ENCODE assay signal across 19 cellular contexts in genomic region chr3:193148678-193149473, GRCh38.
DNase-seq lines count a peak whose midpoint lies in the region; ATAC-seq, FAIRE-seq and TF ChIP-seq lines count a peak whose summit lies in the region.
"Had no signal": no experiment of that assay in that cellular context is flagged by ENCODE, and none has a peak within 500 bp of the region (broad histone marks: within the 10 kb centered on the region; RNA-seq: fewer than 3 reads in every experiment).

No MANE protein-coding gene starts in this region.

- H3K27ac Mint-ChIP-seq in activated CD4-positive, alpha-beta memory T cell treated with anti-CD3 and anti-CD28 coated beads, Interleukin-2, amount 10 ng/mL, durations not matched to agents 7 days and 5 days: no peak overlapping the region
- H3K27ac Mint-ChIP-seq: CD14-positive monocyte had no signal

- no peaks in the 10 kb centered on the region for H3K4me1 ChIP-seq in GM12878 (ENCODE audit: control insufficient read depth, insufficient read depth, low read length)

- no peaks in the 10 kb centered on the region for H3K36me3 ChIP-seq in GM12878 (ENCODE audit: control insufficient read depth in 2 of 2, insufficient read depth in 2 of 2, low read length in 1 of 2)

- FAIRE-seq in GM12878 (lab: Jason Lieb, UNC): no peak
- FAIRE-seq: RCC 7860 had no signal

- no peaks in the 10 kb centered on the region; a peak in 2 of 4 replicates for H3K27me3 ChIP-seq in GM12878 (replicated peaks in 1 of 2; ENCODE audit: control insufficient read depth in 2 of 2, insufficient read depth in 2 of 2, low read length in 1 of 2)

- in situ Hi-C loops in GM12878 (cut with MboI): no loop called here

- BruUV-seq in GM12878 (replicated peaks; lab: Mats Ljungman, UMichigan): no TSS peak

- no peaks in the 10 kb centered on the region for H3K79me2 ChIP-seq in GM12878 (ENCODE audit: control insufficient read depth, insufficient read depth, low read length)

- H3K4me3 ChIP-seq in GM12878: no peak overlapping the region

- intact Hi-C loops in GM12878 (cut with micrococcal nuclease; ENCODE audit: unreplicated experiment): no loop called here

- H3K4me2 ChIP-seq in GM12878 (ENCODE audit: control insufficient read depth, insufficient read depth): no peak overlapping the region
- H3K4me2 ChIP-seq: KMS-11 had no signal

- H3K36me3 Mint-ChIP-seq in activated CD4-positive, alpha-beta memory T cell treated with anti-CD3 and anti-CD28 coated beads, Interleukin-2, amount 10 ng/mL, durations not matched to agents 7 days and 5 days (ENCODE audit: low read depth): no peaks in the 10 kb centered on the region
- H3K36me3 Mint-ChIP-seq: CD14-positive monocyte had no signal

- no peaks in the 10 kb centered on the region for H3K4me1 Mint-ChIP-seq in activated CD4-positive, alpha-beta memory T cell treated with anti-CD3 and anti-CD28 coated beads, Interleukin-2, amount 10 ng/mL, durations not matched to agents 7 days and 5 days
- H3K4me1 Mint-ChIP-seq: CD14-positive monocyte had no signal

- H3K27me3 Mint-ChIP-seq in activated CD4-positive, alpha-beta memory T cell treated with anti-CD3 and anti-CD28 coated beads, Interleukin-2, amount 10 ng/mL, durations not matched to agents 7 days and 5 days: peaks cover 6% of the 10 kb centered on the region

- TF ChIP-seq RAD21 in GM12878 (IDR thresholded peaks at IDR 0.05; ENCODE audit: insufficient read depth, low read depth, low read length): no peak

- CTCF ChIA-PET in GM12878 (lab: Yijun Ruan, JAX): no interaction called here
- CTCF ChIA-PET in activated CD4-positive, alpha-beta memory T cell treated with anti-CD3 and anti-CD28 coated beads, Interleukin-2, amount 10 ng/mL, durations not matched to agents 7 days and 5 days (lab: Charles Lee): no interaction called here

- no peak overlapping the region for H3K4me3 Mint-ChIP-seq in activated CD4-positive, alpha-beta memory T cell treated with anti-CD3 and anti-CD28 coated beads, Interleukin-2, amount 10 ng/mL, durations not matched to agents 7 days and 5 days
- H3K4me3 Mint-ChIP-seq: CD14-positive monocyte had no signal

- no peak for TF ChIP-seq EP300 in GM12878 (IDR thresholded peaks at IDR 0.05; ENCODE audit: borderline replicate concordance in 1 of 2, control insufficient read depth in 1 of 2, low read depth in 2 of 2, low read length in 2 of 2)

- no peak overlapping the region for H2AFZ ChIP-seq in GM12878 (ENCODE audit: control insufficient read depth, low read depth, low read length)

- DNase-seq in NCI-H1436 (lab: John Stamatoyannopoulos, UW) (peak; percentile 2), NCI-H1436 treated with DMSO at 0.1 percent for 48 hours (lab: John Stamatoyannopoulos, UW) (no peak), HS-5 (ENCODE audit: low read depth) (peak; percentile 70), GM12878 (ENCODE audit: low read depth, low spot score) (no peak), omental fat pad (ENCODE audit: low spot score) (no peak)
- no peak for DNase-seq in stimulated activated CD4-positive, alpha-beta T cell treated with anti-CD3 and anti-CD28 coated beads, Interleukin-2, amount 100 ng/mL, for 48 hours
- DNase-seq in activated T-cell treated with anti-CD3 and anti-CD28 coated beads, Interleukin-2, amount 50 U/mL, for 1 hour: no peak
- no peak for DNase-seq in activated CD4-positive, alpha-beta memory T cell treated with anti-CD3 and anti-CD28 coated beads, Interleukin-2, amount 10 ng/mL, durations not matched to agents 7 days and 5 days
- DNase-seq: DMS79 treated with DMSO at 0.1 percent for 48 hours, HCEC 1CT, NCI-H1417 treated with DMSO at 0.1 percent for 48 hours, NCI-H2029, NCI-H2171, SHP77 treated with DMSO at 0.1 percent for 48 hours had no signal

- ATAC-seq in GM12878 (no peak), omental fat pad (ENCODE audit: low FRiP score) (peak; percentile 90)
- ATAC-seq: SK-N-SH treated with all-trans-retinoic acid at 6 μM for 48 hours had no signal

- TF ChIP-seq POLR2A in GM12878 (IDR thresholded peaks at IDR 0.05; ENCODE audit: low read depth, low read length): no peak

- RAD21 ChIA-PET in GM12878 (lab: Charles Lee; ENCODE audit: unreplicated experiment): no interaction called here

- TF ChIP-seq CTCF in GM12878 (IDR thresholded peaks at IDR 0.05 in 2 of 3, conservative IDR thresholded peaks at IDR 0.05 in 1 of 3; ENCODE audit: control insufficient read depth in 2 of 3, extremely low read depth in 1 of 3, insufficient read depth in 1 of 3, low read depth in 3 of 3, low read length in 3 of 3) (no peak), omental fat pad (IDR thresholded peaks at IDR 0.05) (no peak)

- H3K9me3 Mint-ChIP-seq in activated CD4-positive, alpha-beta memory T cell treated with anti-CD3 and anti-CD28 coated beads, Interleukin-2, amount 10 ng/mL, durations not matched to agents 7 days and 5 days: no peaks in the 10 kb centered on the region

- no peak overlapping the region for H3K9ac ChIP-seq in GM12878 (ENCODE audit: control insufficient read depth, insufficient read depth, low read length)
- H3K9ac ChIP-seq: KMS-11 had no signal

- SMC1A ChIA-PET in GM12878 (lab: Charles Lee; ENCODE audit: uncharacterized antibody, unreplicated experiment): no interaction called here

- POLR2A ChIA-PET in GM12878 (lab: Charles Lee): no interaction called here
- POLR2A ChIA-PET in activated CD4-positive, alpha-beta memory T cell treated with anti-CD3 and anti-CD28 coated beads, Interleukin-2, amount 10 ng/mL, durations not matched to agents 7 days and 5 days (lab: Charles Lee): no interaction called here

- no peak overlapping the region for H3K27ac ChIP-seq in GM12878 (ENCODE audit: control insufficient read depth, insufficient read depth)
- H3K27ac ChIP-seq: 22Rv1, KMS-11 had no signal

- H4K20me1 ChIP-seq in GM12878 (ENCODE audit: control insufficient read depth, insufficient read depth): no peaks in the 10 kb centered on the region

- H3K9me3 ChIP-seq in GM12878 (replicated peaks; ENCODE audit: control insufficient read depth, insufficient read depth, low read length): no peaks in the 10 kb centered on the region

- WGBS in GM12878 (ENCODE audit: insufficient coverage, insufficient replicate concordance, low lambda C conversion rate, missing lambda C conversion rate): 35% methylated on average over 5 of the region's 5 CpGs

TF ChIP-seq in GM12878, 131 proteins besides CTCF, POLR2A, EP300 and RAD21:
- peak; percentile 62 for TF ChIP-seq BCL3 (IDR thresholded peaks at IDR 0.05; ENCODE audit: borderline replicate concordance, insufficient read depth, low read depth, low read length, poor library complexity, severe bottlenecking)
- TF ChIP-seq IRF3 (IDR thresholded peaks at IDR 0.05): no peak
- TF ChIP-seq ZZZ3 (IDR thresholded peaks at IDR 0.05; ENCODE audit: control insufficient read depth, insufficient read length, low read depth): no peak

Comparison
In these comparisons a context has a peak if more than half of its experiments do, and no peak if none do; other contexts are left out.
1. DNase-seq: peak in NCI-H1436 (single experiment) and HS-5 (single experiment); none in NCI-H1436 treated with DMSO at 0.1 percent for 48 hours (single experiment), GM12878 (single experiment), omental fat pad (single experiment), stimulated activated CD4-positive, alpha-beta T cell treated with anti-CD3 and anti-CD28 coated beads, Interleukin-2, amount 100 ng/mL, for 48 hours (0 of 2), activated T-cell treated with anti-CD3 and anti-CD28 coated beads, Interleukin-2, amount 50 U/mL, for 1 hour (single experiment) and activated CD4-positive, alpha-beta memory T cell treated with anti-CD3 and anti-CD28 coated beads, Interleukin-2, amount 10 ng/mL, durations not matched to agents 7 days and 5 days (single experiment).